ENCODE assay signal across 29 cellular contexts in genomic region chr12:51342416-51342815, GRCh38. TPM values are rescaled to one million over a fixed set of nuclear protein-coding genes. Genes with fewer than 3 reads are reported as not detected.
"Had no signal": no experiment of that assay in that cellular context is flagged by ENCODE, and none has a peak within 500 bp of the region (broad histone marks: within the 10 kb centered on the region; RNA-seq: fewer than 3 reads in every experiment).

No MANE protein-coding gene starts in this region.

- H3K27me3 ChIP-seq: Peyer's patch, SJCRH30 had no signal

- H3K36me3 Mint-ChIP-seq: activated CD8-positive, alpha-beta memory T cell treated with anti-CD3 and anti-CD28 coated beads, Interleukin-2, amount 10 ng/mL, durations not matched to agents 7 days and 5 days; activated naive CD4-positive, alpha-beta T cell treated with anti-CD3 and anti-CD28 coated beads, Interleukin-2, amount 50 U/mL, for 24 hours; brain had no signal

- H3K27ac Mint-ChIP-seq: activated CD8-positive, alpha-beta memory T cell treated with anti-CD3 and anti-CD28 coated beads, Interleukin-2, amount 10 ng/mL, durations not matched to agents 7 days and 5 days; activated naive CD4-positive, alpha-beta T cell treated with anti-CD3 and anti-CD28 coated beads, Interleukin-2, amount 50 U/mL, for 24 hours; activated T-cell treated with anti-CD3 and anti-CD28 coated beads, Interleukin-2, amount 50 U/mL, for 24 hours; activated T-helper 1 cell treated with anti-CD3 and anti-CD28 coated beads, Interleukin-12 subunit alpha, Interleukin-12 subunit beta, Interleukin-2, Interleukin-4 antibody, amounts not matched to agents 30 ng/mL and 10 ng/mL and 1 ng/mL, durations not matched to agents 14 hours and 24 hours and 36 hours; brain had no signal

- H3K27ac ChIP-seq: Peyer's patch, RWPE1, SJCRH30, VCaP had no signal

- H3K4me3 ChIP-seq: Peyer's patch, SJCRH30 had no signal

- H3K9ac ChIP-seq: SK-N-SH had no signal

- H3K27me3 Mint-ChIP-seq: activated CD8-positive, alpha-beta memory T cell treated with anti-CD3 and anti-CD28 coated beads, Interleukin-2, amount 10 ng/mL, durations not matched to agents 7 days and 5 days; activated naive CD4-positive, alpha-beta T cell treated with anti-CD3 and anti-CD28 coated beads, Interleukin-2, amount 50 U/mL, for 24 hours; activated T-cell treated with anti-CD3 and anti-CD28 coated beads, Interleukin-2, amount 50 U/mL, for 24 hours had no signal

- H3K9me3 ChIP-seq: Peyer's patch, SJCRH30, SK-N-SH had no signal

- H3K36me3 ChIP-seq: Peyer's patch, SJCRH30 had no signal

- H3K4me3 Mint-ChIP-seq: activated CD8-positive, alpha-beta memory T cell treated with anti-CD3 and anti-CD28 coated beads, Interleukin-2, amount 10 ng/mL, durations not matched to agents 7 days and 5 days; activated naive CD4-positive, alpha-beta T cell treated with anti-CD3 and anti-CD28 coated beads, Interleukin-2, amount 50 U/mL, for 24 hours; activated T-cell treated with anti-CD3 and anti-CD28 coated beads, Interleukin-2, amount 50 U/mL, for 24 hours; activated T-helper 1 cell treated with anti-CD3 and anti-CD28 coated beads, Interleukin-12 subunit alpha, Interleukin-12 subunit beta, Interleukin-2, Interleukin-4 antibody, amounts not matched to agents 30 ng/mL and 10 ng/mL and 1 ng/mL, durations not matched to agents 14 hours and 24 hours and 36 hours; brain had no signal

- H3K9me3 Mint-ChIP-seq: activated naive CD4-positive, alpha-beta T cell treated with anti-CD3 and anti-CD28 coated beads, Interleukin-2, amount 50 U/mL, for 24 hours; activated T-cell treated with anti-CD3 and anti-CD28 coated beads, Interleukin-2, amount 50 U/mL, for 24 hours; activated T-helper 1 cell treated with anti-CD3 and anti-CD28 coated beads, Interleukin-12 subunit alpha, Interleukin-12 subunit beta, Interleukin-2, Interleukin-4 antibody, amounts not matched to agents 30 ng/mL and 10 ng/mL and 1 ng/mL, durations not matched to agents 14 hours and 24 hours and 36 hours; brain had no signal

- ATAC-seq: activated CD8-positive, alpha-beta memory T cell treated with anti-CD3 and anti-CD28 coated beads, Interleukin-2, amount 10 ng/mL, durations not matched to agents 7 days and 5 days had no signal

- H3K4me1 ChIP-seq: SJCRH30 had no signal

- H3K4me2 ChIP-seq: SK-N-SH had no signal

- DNase-seq: activated CD4-positive, alpha-beta T cell treated with anti-CD3 and anti-CD28 coated beads, Interleukin-2, amount 50 U/mL, for 1 hour; activated CD4-positive, CD25-positive, alpha-beta regulatory T cell; activated CD8-positive, alpha-beta memory T cell treated with anti-CD3 and anti-CD28 coated beads, Interleukin-2, amount 10 ng/mL, durations not matched to agents 7 days and 5 days; activated effector memory CD4-positive, alpha-beta T cell treated with Interleukin-2 at 50 U/mL for 16 hours; activated naive CD4-positive, alpha-beta T cell; activated T-cell treated with anti-CD3 and anti-CD28 coated beads, Interleukin-2, amount 50 U/mL, for 24 hours; amygdala; Kasumi-1; KBM-7; NCI-H1048; NCI-H1417; NCI-H2029; NCI-H2107; NCI-H2171 treated with DMSO at 0.1 percent for 48 hours; NCI-H345; NCI-H510A; NCI-H526 treated with DMSO at 0.1 percent for 48 hours; NCI-H82; Peyer's patch; Right ventricle myocardium superior; SJCRH30; SK-N-SH; T-helper 1 cell had no signal

- FAIRE-seq: astrocyte had no signal

RNA-seq across cellular contexts. Expression of gene CELA1, which starts 4.1 kb away (rescaled TPM):
- total RNA-seq: activated CD8-positive, alpha-beta memory T cell treated with anti-CD3 and anti-CD28 coated beads, Interleukin-2, amount 10 ng/mL, durations not matched to agents 7 days and 5 days; activated T-helper 1 cell treated with anti-CD3 and anti-CD28 coated beads, Interleukin-12 subunit alpha, Interleukin-12 subunit beta, Interleukin-2, Interleukin-4 antibody, amounts not matched to agents 30 ng/mL and 10 ng/mL and 1 ng/mL, durations not matched to agents 14 hours and 24 hours and 36 hours; astrocyte; Peyer's patch; Right ventricle myocardium superior; SJCRH30 had no signal

RNA-seq across cellular contexts. Expression of gene BIN2, which starts 18.4 kb away (rescaled TPM):
- total RNA-seq: astrocyte, SJCRH30 had no signal
- polyA plus RNA-seq: SK-N-SH had no signal
